Comparison of ENCODE assay signal across 1 cellular context in genomic region chr3:72382460-72382859, GRCh38.
TF ChIP-seq lines count a peak whose summit lies in the region.

No MANE protein-coding gene starts in this region.

TF ChIP-seq in GM23338, 12 proteins besides CTCF, POLR2A, EP300 and RAD21 (continued from another document):
- TF ChIP-seq ZNF462 (CRISPR knock-in tag; IDR thresholded peaks at IDR 0.05): no peak
